8 cellular contexts compared by ENCODE assay signal in the genomic region with DNA sequence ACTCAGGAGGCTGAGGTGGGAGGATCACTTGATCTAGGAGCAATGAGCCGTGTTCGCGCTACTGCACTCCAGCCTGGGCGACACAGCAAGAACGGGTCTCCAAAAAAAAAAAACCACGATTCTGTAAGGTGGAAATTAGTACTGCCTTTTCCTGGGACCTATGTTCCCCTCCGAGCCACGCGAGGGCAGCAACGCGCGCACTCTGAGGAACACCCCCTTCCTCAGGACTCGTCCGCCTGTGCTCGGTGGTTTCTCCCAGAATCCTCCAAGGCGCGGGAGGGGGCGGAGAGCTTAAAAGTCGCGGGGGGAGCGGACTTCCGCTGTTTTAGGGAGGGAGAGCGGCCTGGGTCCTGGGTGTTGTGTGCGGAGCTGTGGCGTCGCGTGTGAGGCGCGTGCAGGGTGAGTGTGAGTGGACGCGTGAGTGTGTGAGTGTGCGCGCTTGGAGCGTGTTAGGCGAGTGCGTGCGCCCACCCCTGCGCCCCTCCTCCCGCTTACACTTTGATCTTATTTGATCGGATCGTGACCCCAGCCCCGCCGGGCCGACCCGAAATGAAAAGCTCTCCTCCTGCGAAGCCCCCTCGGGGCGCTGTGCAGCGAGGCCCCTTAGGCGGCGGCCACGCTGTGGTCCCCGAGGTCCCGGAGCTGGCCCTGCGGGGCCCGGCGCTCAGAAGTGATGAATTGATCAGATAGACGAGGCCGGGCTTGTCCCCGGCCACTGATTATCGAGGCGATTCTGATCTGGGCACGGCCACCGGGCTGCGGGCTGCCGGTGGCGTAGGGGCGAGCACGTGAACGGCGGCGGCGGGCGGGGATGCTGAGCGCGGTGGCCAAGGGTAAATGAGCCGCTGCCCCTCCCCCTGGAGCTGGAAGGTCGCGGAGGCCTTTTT. TPM values are rescaled to one million over a fixed set of nuclear protein-coding genes. Genes with fewer than 3 reads are reported as not detected.
DNase-seq lines count a peak whose midpoint lies in the region; ATAC-seq and TF ChIP-seq lines count a peak whose summit lies in the region.

No MANE protein-coding gene starts in this region.

- peaks cover 4% of the 10 kb centered on the region for H3K27me3 Mint-ChIP-seq in CD4-positive, CD25-positive, alpha-beta regulatory T cell
- peaks cover 3% of the 10 kb centered on the region for H3K27me3 Mint-ChIP-seq in activated CD4-positive, alpha-beta memory T cell treated with anti-CD3 and anti-CD28 coated beads for 36 hours

- peak; percentile 93 to 94 for ATAC-seq in CD4-positive, CD25-positive, alpha-beta regulatory T cell (ENCODE audit: low read depth in 2 of 2)
- ATAC-seq in GM19395 (IDR thresholded peaks at IDR 0.05; ENCODE audit: unreplicated experiment), result peak; percentile 86
- peak; percentile 90 for ATAC-seq in HG03565 (IDR thresholded peaks at IDR 0.05; ENCODE audit: unreplicated experiment)
- ATAC-seq in lower lobe of right lung, result peak; percentile 98 to 99

- H3K36me3 ChIP-seq in CD4-positive, CD25-positive, alpha-beta regulatory T cell (ENCODE audit: control insufficient read depth, insufficient read depth, low read length), result peaks cover 14% of the 10 kb centered on the region
- H3K36me3 ChIP-seq in duodenal mucosa (ENCODE audit: control insufficient read depth in 1 of 2, insufficient read depth in 2 of 2, low read length in 2 of 2) (peaks cover 0 to 8% of the 10 kb centered on the region in 2 donors), lower lobe of right lung (peaks cover 12% of the 10 kb centered on the region)

- no peaks in the 10 kb centered on the region for H3K9me3 ChIP-seq in CD4-positive, CD25-positive, alpha-beta regulatory T cell (ENCODE audit: control insufficient read depth in 2 of 2, low read length in 2 of 2)
- H3K9me3 ChIP-seq in duodenal mucosa (ENCODE audit: control insufficient read depth in 1 of 2, low read length in 2 of 2), result no peaks in the 10 kb centered on the region
- H3K9me3 ChIP-seq in lower lobe of right lung, result no peaks in the 10 kb centered on the region

- peak overlapping the region; percentile 78 for H3K4me3 ChIP-seq in CD4-positive, CD25-positive, alpha-beta regulatory T cell (ENCODE audit: low read depth, low read length)
- H3K4me3 ChIP-seq in duodenal mucosa (ENCODE audit: low read depth in 1 of 2, low read length in 2 of 2), result peak overlapping the region; percentile 91 to 97
- peak overlapping the region; percentile 99 for H3K4me3 ChIP-seq in lower lobe of right lung

- TF ChIP-seq CTCF in lower lobe of right lung (IDR thresholded peaks at IDR 0.05), result peak; percentile 90

- CTCF ChIA-PET in activated CD4-positive, alpha-beta memory T cell treated with anti-CD3 and anti-CD28 coated beads for 36 hours (lab: Charles Lee), result interaction anchor here (0.6 to 3.3 kb wide), 28 partner anchors 8 to 456 kb away, joined by 3 to 80 read pairs (median 4); partner anchors contain the start of genes ELAPOR1, GNAI3, PSRC1 and SARS1

- H3K27me3 ChIP-seq in CD4-positive, CD25-positive, alpha-beta regulatory T cell (ENCODE audit: control insufficient read depth, insufficient read depth, low read length), result no peaks in the 10 kb centered on the region
- H3K27me3 ChIP-seq in duodenal mucosa (ENCODE audit: control insufficient read depth in 1 of 2, insufficient read depth in 2 of 2, low read length in 2 of 2), result no peaks in the 10 kb centered on the region
- H3K27me3 ChIP-seq in lower lobe of right lung (ENCODE audit: low read depth), result no peaks in the 10 kb centered on the region

- peak overlapping the region; percentile 93 to 98 for H3K9ac ChIP-seq in duodenal mucosa (ENCODE audit: low read depth in 1 of 2, low read length in 2 of 2)

- H3K36me3 Mint-ChIP-seq in CD4-positive, CD25-positive, alpha-beta regulatory T cell, result peaks cover 11% of the 10 kb centered on the region
- H3K36me3 Mint-ChIP-seq in activated CD4-positive, alpha-beta memory T cell treated with anti-CD3 and anti-CD28 coated beads for 36 hours, result peaks cover 11% of the 10 kb centered on the region

- intact Hi-C loops in activated CD4-positive, alpha-beta memory T cell treated with anti-CD3 and anti-CD28 coated beads for 36 hours (cut with micrococcal nuclease), result loop anchor here (1.0 to 5.0 kb wide), 7 partner anchors 9 to 392 kb away; partner anchors contain the start of genes CYB561D1, ELAPOR1, PSMA5 and WDR47
- intact Hi-C loops in lower lobe of right lung (cut with DNase I), result no loop called here

- peaks cover 14% of the 10 kb centered on the region for H3K4me1 ChIP-seq in CD4-positive, CD25-positive, alpha-beta regulatory T cell (ENCODE audit: control insufficient read depth, insufficient read depth, low read length, poor library complexity, severe bottlenecking)
- H3K4me1 ChIP-seq in duodenal mucosa (ENCODE audit: control insufficient read depth in 1 of 2, insufficient read depth in 2 of 2, low read length in 2 of 2) (peaks cover 0 to 9% of the 10 kb centered on the region in 2 donors), lower lobe of right lung (peaks cover 22% of the 10 kb centered on the region)

- POLR2A ChIA-PET in activated CD4-positive, alpha-beta memory T cell treated with anti-CD3 and anti-CD28 coated beads for 36 hours (lab: Charles Lee), result interaction anchor here (0.6 to 2.9 kb wide), 18 partner anchors 9 to 408 kb away, joined by 3 to 55 read pairs (median 4); partner anchors contain the start of genes CLCC1, ELAPOR1, PRPF38B and PSRC1

- H3K27ac Mint-ChIP-seq in CD4-positive, CD25-positive, alpha-beta regulatory T cell, result peak overlapping the region; percentile 96 to 98 (median 98)
- peak overlapping the region; percentile 99 for H3K27ac Mint-ChIP-seq in activated CD4-positive, alpha-beta memory T cell treated with anti-CD3 and anti-CD28 coated beads for 36 hours

- H3K4me3 Mint-ChIP-seq in CD4-positive, CD25-positive, alpha-beta regulatory T cell, result peak overlapping the region; percentile 92 to 99 (median 97)
- H3K4me3 Mint-ChIP-seq in activated CD4-positive, alpha-beta memory T cell treated with anti-CD3 and anti-CD28 coated beads for 36 hours, result peak overlapping the region; percentile 98

- peak; percentile 96 to 99 (median 97) for DNase-seq in CD4-positive, CD25-positive, alpha-beta regulatory T cell
- DNase-seq in NCI-H774 (lab: John Stamatoyannopoulos, UW) (peak; percentile 96), lower lobe of right lung (peak; percentile 98)
- DNase-seq in activated CD4-positive, alpha-beta memory T cell treated with anti-CD3 and anti-CD28 coated beads for 36 hours, result peak; percentile 98
- DNase-seq in stimulated activated CD4-positive, alpha-beta T cell treated with anti-CD3 and anti-CD28 coated beads, TNF-alpha, amount 100 ng/mL, for 24 hours (ENCODE audit: low read depth in 3 of 3), result peak; percentile 91 to 98 (median 96)

- H3K9me3 Mint-ChIP-seq in CD4-positive, CD25-positive, alpha-beta regulatory T cell, result no peaks in the 10 kb centered on the region
- no peaks in the 10 kb centered on the region for H3K9me3 Mint-ChIP-seq in activated CD4-positive, alpha-beta memory T cell treated with anti-CD3 and anti-CD28 coated beads for 36 hours

- peaks cover 3 to 28% (median 15%) of the 10 kb centered on the region in 4 donors for H3K4me1 Mint-ChIP-seq in CD4-positive, CD25-positive, alpha-beta regulatory T cell
- H3K4me1 Mint-ChIP-seq in activated CD4-positive, alpha-beta memory T cell treated with anti-CD3 and anti-CD28 coated beads for 36 hours (ENCODE audit: low read depth), result peaks cover 15% of the 10 kb centered on the region

- H3K27ac ChIP-seq in CD4-positive, CD25-positive, alpha-beta regulatory T cell (ENCODE audit: insufficient read depth, low read length, poor library complexity, severe bottlenecking), result peak overlapping the region; percentile 90
- peak overlapping the region; percentile 92 for H3K27ac ChIP-seq in duodenal mucosa (ENCODE audit: low read depth, low read length)
- H3K27ac ChIP-seq in lower lobe of right lung, result peak overlapping the region; percentile 97

RNA-seq across cellular contexts. Expression of gene TMEM167B, which starts 9.6 kb away (rescaled TPM):
- total RNA-seq in CD4-positive, CD25-positive, alpha-beta regulatory T cell, result 69.7 TPM
- polyA plus RNA-seq in CD4-positive, CD25-positive, alpha-beta regulatory T cell, result 10 to 100 TPM; 29.3 to 47.9 (median 36.1) TPM
- 10 to 100 TPM; 31.9 to 32.6 TPM for total RNA-seq in activated CD4-positive, alpha-beta memory T cell treated with anti-CD3 and anti-CD28 coated beads for 36 hours
- total RNA-seq in lower lobe of right lung, result 45.9 TPM

RNA-seq across cellular contexts. Expression of gene ELAPOR1, which starts 13.8 kb away (rescaled TPM):
- total RNA-seq in CD4-positive, CD25-positive, alpha-beta regulatory T cell, result 19.5 TPM
- 10 to 100 TPM in 3 of 4 donors, 1 to 10 TPM in 1; 9.8 to 17.9 (median 15.6) TPM for polyA plus RNA-seq in CD4-positive, CD25-positive, alpha-beta regulatory T cell
- 10 to 100 TPM in 1 of 2 experiments, 1 to 10 TPM in 1; 9.1 to 11.5 TPM for total RNA-seq in activated CD4-positive, alpha-beta memory T cell treated with anti-CD3 and anti-CD28 coated beads for 36 hours
- total RNA-seq in lower lobe of right lung, result 24.4 TPM

RNA-seq across cellular contexts. Expression of gene TAF13, which starts 24.3 kb away (rescaled TPM):
- total RNA-seq in CD4-positive, CD25-positive, alpha-beta regulatory T cell, result 31.3 TPM
- 1 to 10 TPM in 2 of 4 donors, under 1 TPM in 2; 0.89 to 2.6 (median 1.5) TPM for polyA plus RNA-seq in CD4-positive, CD25-positive, alpha-beta regulatory T cell
- 10 to 100 TPM; 28.4 to 29.0 TPM for total RNA-seq in activated CD4-positive, alpha-beta memory T cell treated with anti-CD3 and anti-CD28 coated beads for 36 hours
- total RNA-seq in lower lobe of right lung, result 38.8 TPM

RNA-seq across cellular contexts. Expression of gene WDR47, which starts 58.2 kb away (rescaled TPM):
- 15.6 TPM for total RNA-seq in CD4-positive, CD25-positive, alpha-beta regulatory T cell
- 1 to 10 TPM; 5.3 to 7.1 (median 6.3) TPM for polyA plus RNA-seq in CD4-positive, CD25-positive, alpha-beta regulatory T cell
- total RNA-seq in activated CD4-positive, alpha-beta memory T cell treated with anti-CD3 and anti-CD28 coated beads for 36 hours, result 10 to 100 TPM; 10.1 to 11.4 TPM
- total RNA-seq in lower lobe of right lung, result 14.3 TPM

Comparison
In these comparisons a context has a peak if more than half of its experiments do, and no peak if none do; other contexts are left out.
1. Peak in every context shown above with its lines: DNase-seq, ATAC-seq, H3K4me3 ChIP-seq and H3K27ac ChIP-seq.